7 cellular contexts compared by ENCODE assay signal in the genomic region with DNA sequence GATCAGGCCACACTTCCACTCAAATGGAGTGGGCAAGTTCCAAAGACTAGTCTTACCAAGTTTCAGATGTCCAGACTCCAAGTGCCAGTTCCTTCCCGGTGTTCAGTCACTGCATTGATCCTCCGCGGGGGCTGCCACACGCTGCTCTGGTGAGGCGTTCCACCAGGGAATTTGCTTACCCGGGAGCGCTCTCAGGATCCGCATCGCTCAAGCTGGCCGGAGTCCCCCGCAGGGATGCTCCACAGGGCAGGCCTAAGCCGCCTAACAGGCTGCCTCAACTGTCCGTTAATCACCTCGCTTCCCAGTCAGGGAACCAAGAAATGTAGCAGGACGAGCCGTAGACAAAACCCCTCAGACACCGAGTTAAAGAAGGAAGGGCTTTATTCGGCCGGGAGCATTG. TPM values are rescaled to one million over a fixed set of nuclear protein-coding genes. Genes with fewer than 3 reads are reported as not detected.
A peak's percentile ranks its signal among the peaks of the same experiment; 100 is the strongest.
DNase-seq lines count a peak whose midpoint lies in the region; ATAC-seq and TF ChIP-seq lines count a peak whose summit lies in the region.
"Not testable (repeated sequence)": the region's sequence is repeated elsewhere in the genome, so short reads cannot be mapped to it uniquely, and the experiment has no call there.
"Had no signal": no experiment of that assay in that cellular context is flagged by ENCODE, and none has a peak within 500 bp of the region (broad histone marks: within the 10 kb centered on the region; RNA-seq: fewer than 3 reads in every experiment).

No MANE protein-coding gene starts in this region.

- H3K27ac Mint-ChIP-seq in CD4-positive, alpha-beta T cell = peak overlapping the region; percentile 14
- H3K27ac Mint-ChIP-seq in activated B cell treated with CpG ODN at 0.5 μM for 24 hours (peak overlapping the region; percentile 57), natural killer cell (peak overlapping the region; percentile 17 to 51)
- H3K27ac Mint-ChIP-seq in activated T-cell treated with anti-CD3 and anti-CD28 coated beads, Interleukin-2, amount 50 U/mL, for 24 hours = peak overlapping the region; percentile 42
- peak overlapping the region; percentile 17 for H3K27ac Mint-ChIP-seq in central memory CD8-positive, alpha-beta T cell (ENCODE audit: low read depth)
- H3K27ac Mint-ChIP-seq in stimulated activated naive B cell treated with anti-CD40 and anti-IgM and Interleukin-4, amounts not matched to agents 10 μg/mL and 1 μg/mL and 100 μg/mL, for 72 hours = peak overlapping the region; percentile 57

- not testable (repeated sequence) for H3K27me3 Mint-ChIP-seq in CD4-positive, alpha-beta T cell; activated B cell treated with CpG ODN at 0.5 μM for 24 hours; activated T-cell treated with anti-CD3 and anti-CD28 coated beads, Interleukin-2, amount 50 U/mL, for 24 hours; central memory CD8-positive, alpha-beta T cell; natural killer cell (ENCODE audit: low read depth in 2 of 2); stimulated activated naive B cell treated with anti-CD40 and anti-IgM and Interleukin-4, amounts not matched to agents 10 μg/mL and 1 μg/mL and 100 μg/mL, for 72 hours

- CTCF ChIA-PET in CD4-positive, alpha-beta T cell (lab: Charles Lee); activated B cell treated with CpG ODN at 0.5 μM for 24 hours (lab: Charles Lee): not testable (repeated sequence)

- not testable (repeated sequence) for H3K27me3 ChIP-seq in CD4-positive, alpha-beta T cell (ENCODE audit: control insufficient read depth, insufficient read depth, low read length)

- not testable (repeated sequence) for ATAC-seq in CD4-positive, alpha-beta T cell (ENCODE audit: poor library complexity); activated B cell treated with CpG ODN at 0.5 μM for 24 hours (ENCODE audit: low read depth); central memory CD8-positive, alpha-beta T cell (replicated peaks; ENCODE audit: extremely low read depth, poor library complexity, severe bottlenecking); natural killer cell; stimulated activated naive B cell treated with anti-CD40 and anti-IgM and Interleukin-4, amounts not matched to agents 10 μg/mL and 1 μg/mL and 100 μg/mL, for 72 hours (replicated peaks)

- H3K36me3 Mint-ChIP-seq in CD4-positive, alpha-beta T cell (ENCODE audit: low read depth) = peaks cover 90% of the 10 kb centered on the region
- H3K36me3 Mint-ChIP-seq in activated B cell treated with CpG ODN at 0.5 μM for 24 hours (ENCODE audit: low read depth) = peaks cover 64% of the 10 kb centered on the region
- H3K36me3 Mint-ChIP-seq in activated T-cell treated with anti-CD3 and anti-CD28 coated beads, Interleukin-2, amount 50 U/mL, for 24 hours (ENCODE audit: low read depth) = peaks cover 95% of the 10 kb centered on the region
- peaks cover 28% of the 10 kb centered on the region for H3K36me3 Mint-ChIP-seq in central memory CD8-positive, alpha-beta T cell (ENCODE audit: insufficient read depth)
- H3K36me3 Mint-ChIP-seq in natural killer cell = not testable (repeated sequence)
- H3K36me3 Mint-ChIP-seq in stimulated activated naive B cell treated with anti-CD40 and anti-IgM and Interleukin-4, amounts not matched to agents 10 μg/mL and 1 μg/mL and 100 μg/mL, for 72 hours = peaks cover 48 to 64% of the 10 kb centered on the region in 2 donors

- DNase-seq in CD4-positive, alpha-beta T cell; activated B cell treated with CpG ODN at 0.5 μM for 24 hours; activated T-cell treated with anti-CD3 and anti-CD28 coated beads, Interleukin-2, amount 50 U/mL, for 24 hours; central memory CD8-positive, alpha-beta T cell (ENCODE audit: low spot score in 2 of 2); natural killer cell; stimulated activated naive B cell treated with anti-CD40 and anti-IgM and Interleukin-4, amounts not matched to agents 10 μg/mL and 1 μg/mL and 100 μg/mL, for 72 hours: not testable (repeated sequence)

- peaks cover 37% of the 10 kb centered on the region for H3K4me1 Mint-ChIP-seq in CD4-positive, alpha-beta T cell (ENCODE audit: low read depth)
- peaks cover 14% of the 10 kb centered on the region for H3K4me1 Mint-ChIP-seq in activated B cell treated with CpG ODN at 0.5 μM for 24 hours
- peaks cover 44% of the 10 kb centered on the region for H3K4me1 Mint-ChIP-seq in activated T-cell treated with anti-CD3 and anti-CD28 coated beads, Interleukin-2, amount 50 U/mL, for 24 hours (ENCODE audit: low read depth)
- H3K4me1 Mint-ChIP-seq in central memory CD8-positive, alpha-beta T cell = peaks cover 36% of the 10 kb centered on the region
- H3K4me1 Mint-ChIP-seq in natural killer cell = peaks cover 30 to 31% of the 10 kb centered on the region in 2 donors
- H3K4me1 Mint-ChIP-seq in stimulated activated naive B cell treated with anti-CD40 and anti-IgM and Interleukin-4, amounts not matched to agents 10 μg/mL and 1 μg/mL and 100 μg/mL, for 72 hours = peaks cover 14 to 40% of the 10 kb centered on the region in 2 donors

- intact Hi-C loops in CD4-positive, alpha-beta T cell (cut with DNase I, micrococcal nuclease); activated B cell treated with CpG ODN at 0.5 μM for 24 hours (cut with micrococcal nuclease); natural killer cell (cut with micrococcal nuclease): not testable (repeated sequence)

- not testable (repeated sequence) for H3K9me3 Mint-ChIP-seq in CD4-positive, alpha-beta T cell; activated B cell treated with CpG ODN at 0.5 μM for 24 hours; central memory CD8-positive, alpha-beta T cell; natural killer cell; stimulated activated naive B cell treated with anti-CD40 and anti-IgM and Interleukin-4, amounts not matched to agents 10 μg/mL and 1 μg/mL and 100 μg/mL, for 72 hours
- H3K9me3 Mint-ChIP-seq in activated T-cell treated with anti-CD3 and anti-CD28 coated beads, Interleukin-2, amount 50 U/mL, for 24 hours = peaks cover 13% of the 10 kb centered on the region

- POLR2A ChIA-PET in CD4-positive, alpha-beta T cell (lab: Charles Lee) = interaction anchor here (1.1 kb wide), 1 partner anchor 9 kb away, joined by 5 read pairs; no protein-coding TSS in a partner anchor
- POLR2A ChIA-PET in activated B cell treated with CpG ODN at 0.5 μM for 24 hours (lab: Charles Lee) = not testable (repeated sequence)

- TF ChIP-seq CTCF in CD4-positive, alpha-beta T cell (IDR thresholded peaks at IDR 0.05); activated B cell treated with CpG ODN at 0.5 μM for 24 hours (IDR thresholded peaks at IDR 0.05); natural killer cell (IDR thresholded peaks at IDR 0.05): not testable (repeated sequence)

- H3K4me3 Mint-ChIP-seq in CD4-positive, alpha-beta T cell; activated B cell treated with CpG ODN at 0.5 μM for 24 hours; activated T-cell treated with anti-CD3 and anti-CD28 coated beads, Interleukin-2, amount 50 U/mL, for 24 hours; central memory CD8-positive, alpha-beta T cell; natural killer cell; stimulated activated naive B cell treated with anti-CD40 and anti-IgM and Interleukin-4, amounts not matched to agents 10 μg/mL and 1 μg/mL and 100 μg/mL, for 72 hours: not testable (repeated sequence)

- H3K27ac ChIP-seq in CD4-positive, alpha-beta T cell (ENCODE audit: low read depth, low read length) = not testable (repeated sequence)

- H3K9me3 ChIP-seq in CD4-positive, alpha-beta T cell (ENCODE audit: control insufficient read depth, low read length) = not testable (repeated sequence)

RNA-seq across cellular contexts. Expression of a gene that starts 36.1 kb away (rescaled TPM):
- 10 to 100 TPM; 48.0 to 50.7 TPM for total RNA-seq in CD4-positive, alpha-beta T cell
- 67.1 and 78.6 TPM in 2 replicates for total RNA-seq in activated B cell treated with CpG ODN at 0.5 μM for 24 hours
- total RNA-seq in natural killer cell = 10 to 100 TPM; 35.0 to 62.8 (median 44.0) TPM
- total RNA-seq: G401 had no signal

RNA-seq across cellular contexts. Expression of a gene that starts 52.6 kb away (rescaled TPM):
- 10 to 100 TPM; 36.9 to 37.3 TPM for total RNA-seq in CD4-positive, alpha-beta T cell
- total RNA-seq in activated B cell treated with CpG ODN at 0.5 μM for 24 hours (11.8 and 13.4 TPM in 2 replicates), natural killer cell (10 to 100 TPM; 12.7 to 18.6 (median 14.0) TPM)
